Comparison of ENCODE assay signal across 1 cellular context in genomic region chr20:35741892-35742740, GRCh38.
TF ChIP-seq lines count a peak whose summit lies in the region.

Gene RBM39, minus strand, starts transcription at chr20:35742260. Its CDS starts 1,386 bp downstream, at chr20:35740874.

TF ChIP-seq in HepG2, 621 proteins besides CTCF, POLR2A, EP300 and RAD21 (continued from another document and continues in another):
- TF ChIP-seq, protein P1, sequence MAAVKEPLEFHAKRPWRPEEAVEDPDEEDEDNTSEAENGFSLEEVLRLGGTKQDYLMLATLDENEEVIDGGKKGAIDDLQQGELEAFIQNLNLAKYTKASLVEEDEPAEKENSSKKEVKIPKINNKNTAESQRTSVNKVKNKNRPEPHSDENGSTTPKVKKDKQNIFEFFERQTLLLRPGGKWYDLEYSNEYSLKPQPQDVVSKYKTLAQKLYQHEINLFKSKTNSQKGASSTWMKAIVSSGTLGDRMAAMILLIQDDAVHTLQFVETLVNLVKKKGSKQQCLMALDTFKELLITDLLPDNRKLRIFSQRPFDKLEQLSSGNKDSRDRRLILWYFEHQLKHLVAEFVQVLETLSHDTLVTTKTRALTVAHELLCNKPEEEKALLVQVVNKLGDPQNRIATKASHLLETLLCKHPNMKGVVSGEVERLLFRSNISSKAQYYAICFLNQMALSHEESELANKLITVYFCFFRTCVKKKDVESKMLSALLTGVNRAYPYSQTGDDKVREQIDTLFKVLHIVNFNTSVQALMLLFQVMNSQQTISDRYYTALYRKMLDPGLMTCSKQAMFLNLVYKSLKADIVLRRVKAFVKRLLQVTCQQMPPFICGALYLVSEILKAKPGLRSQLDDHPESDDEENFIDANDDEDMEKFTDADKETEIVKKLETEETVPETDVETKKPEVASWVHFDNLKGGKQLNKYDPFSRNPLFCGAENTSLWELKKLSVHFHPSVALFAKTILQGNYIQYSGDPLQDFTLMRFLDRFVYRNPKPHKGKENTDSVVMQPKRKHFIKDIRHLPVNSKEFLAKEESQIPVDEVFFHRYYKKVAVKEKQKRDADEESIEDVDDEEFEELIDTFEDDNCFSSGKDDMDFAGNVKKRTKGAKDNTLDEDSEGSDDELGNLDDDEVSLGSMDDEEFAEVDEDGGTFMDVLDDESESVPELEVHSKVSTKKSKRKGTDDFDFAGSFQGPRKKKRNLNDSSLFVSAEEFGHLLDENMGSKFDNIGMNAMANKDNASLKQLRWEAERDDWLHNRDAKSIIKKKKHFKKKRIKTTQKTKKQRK (IDR thresholded peaks at IDR 0.05; ENCODE audit: low read length): no peak
- TF ChIP-seq ZNF766 (CRISPR knock-in tag; IDR thresholded peaks at IDR 0.05; ENCODE audit: borderline replicate concordance): peak; percentile 99; the same call in 1 of the 2 replicates
- TF ChIP-seq HOXA3 (CRISPR knock-in tag; IDR thresholded peaks at IDR 0.05): peak; percentile 100
- peak; percentile 97 for TF ChIP-seq ZC3H4 (CRISPR knock-in tag; IDR thresholded peaks at IDR 0.05; ENCODE audit: borderline replicate concordance)
- peak; percentile 62 for TF ChIP-seq ZNF7 (CRISPR knock-in tag; IDR thresholded peaks at IDR 0.05)
- TF ChIP-seq NFKB2 (CRISPR knock-in tag; IDR thresholded peaks at IDR 0.05; ENCODE audit: borderline replicate concordance): peak; percentile 99
- TF ChIP-seq BRCA1 (CRISPR knock-in tag; IDR thresholded peaks at IDR 0.05): peak; percentile 94; the same call in 1 of the 2 replicates
- TF ChIP-seq IRX3 (CRISPR knock-in tag; IDR thresholded peaks at IDR 0.05; ENCODE audit: borderline replicate concordance, low read depth): peak; percentile 50; the same call in 1 of the 2 replicates
- TF ChIP-seq ZFX (CRISPR knock-in tag; IDR thresholded peaks at IDR 0.05; ENCODE audit: low read depth): peak; percentile 99
- TF ChIP-seq MAFG (CRISPR knock-in tag; IDR thresholded peaks at IDR 0.05): no peak
- TF ChIP-seq FOXA3 (CRISPR knock-in tag; IDR thresholded peaks at IDR 0.05): peak; percentile 93
- peak; percentile 64; the same call in 1 of the 2 replicates for TF ChIP-seq ZNF562 (CRISPR knock-in tag; IDR thresholded peaks at IDR 0.05; ENCODE audit: borderline replicate concordance)
- TF ChIP-seq WIZ (CRISPR knock-in tag; IDR thresholded peaks at IDR 0.05): peak; percentile 25; the same call in 1 of the 2 replicates
- peak; percentile 98 for TF ChIP-seq ZNF234 (CRISPR knock-in tag; conservative IDR thresholded peaks at IDR 0.05)
- TF ChIP-seq SRY (CRISPR knock-in tag; IDR thresholded peaks at IDR 0.05): peak; percentile 75; the same call in 1 of the 2 replicates
- TF ChIP-seq GATAD1 (CRISPR knock-in tag; IDR thresholded peaks at IDR 0.05): peak; percentile 96
- TF ChIP-seq SRSF4 (IDR thresholded peaks at IDR 0.05; ENCODE audit: low read depth, low read length, poor library complexity, severe bottlenecking): peak; percentile 65
- peak; percentile 97 for TF ChIP-seq TFAP4 (IDR thresholded peaks at IDR 0.05; ENCODE audit: borderline replicate concordance, low read depth)
- peak; percentile 65; the same call in 1 of the 2 replicates for TF ChIP-seq PRMT3 (CRISPR knock-in tag; IDR thresholded peaks at IDR 0.05; ENCODE audit: borderline replicate concordance, low read depth)
- peak; percentile 100 for TF ChIP-seq AGO2 (optimal IDR thresholded peaks at IDR 0.05; ENCODE audit: low read depth, low read length)
- TF ChIP-seq ATAD3A (CRISPR knock-in tag; IDR thresholded peaks at IDR 0.05): peak; percentile 75; the same call in 1 of the 2 replicates
- TF ChIP-seq, protein P2, sequence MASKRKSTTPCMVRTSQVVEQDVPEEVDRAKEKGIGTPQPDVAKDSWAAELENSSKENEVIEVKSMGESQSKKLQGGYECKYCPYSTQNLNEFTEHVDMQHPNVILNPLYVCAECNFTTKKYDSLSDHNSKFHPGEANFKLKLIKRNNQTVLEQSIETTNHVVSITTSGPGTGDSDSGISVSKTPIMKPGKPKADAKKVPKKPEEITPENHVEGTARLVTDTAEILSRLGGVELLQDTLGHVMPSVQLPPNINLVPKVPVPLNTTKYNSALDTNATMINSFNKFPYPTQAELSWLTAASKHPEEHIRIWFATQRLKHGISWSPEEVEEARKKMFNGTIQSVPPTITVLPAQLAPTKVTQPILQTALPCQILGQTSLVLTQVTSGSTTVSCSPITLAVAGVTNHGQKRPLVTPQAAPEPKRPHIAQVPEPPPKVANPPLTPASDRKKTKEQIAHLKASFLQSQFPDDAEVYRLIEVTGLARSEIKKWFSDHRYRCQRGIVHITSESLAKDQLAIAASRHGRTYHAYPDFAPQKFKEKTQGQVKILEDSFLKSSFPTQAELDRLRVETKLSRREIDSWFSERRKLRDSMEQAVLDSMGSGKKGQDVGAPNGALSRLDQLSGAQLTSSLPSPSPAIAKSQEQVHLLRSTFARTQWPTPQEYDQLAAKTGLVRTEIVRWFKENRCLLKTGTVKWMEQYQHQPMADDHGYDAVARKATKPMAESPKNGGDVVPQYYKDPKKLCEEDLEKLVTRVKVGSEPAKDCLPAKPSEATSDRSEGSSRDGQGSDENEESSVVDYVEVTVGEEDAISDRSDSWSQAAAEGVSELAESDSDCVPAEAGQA (IDR thresholded peaks at IDR 0.05; ENCODE audit: low read depth): peak; percentile 93
- TF ChIP-seq, protein P2 (CRISPR knock-in tag; IDR thresholded peaks at IDR 0.05; ENCODE audit: borderline replicate concordance): peak; percentile 99
- TF ChIP-seq CEBPG (CRISPR knock-in tag; IDR thresholded peaks at IDR 0.05): peak; percentile 100
- peak; percentile 59 for TF ChIP-seq SKI (IDR thresholded peaks at IDR 0.05; ENCODE audit: partially characterized antibody)
- peak; percentile 72 for TF ChIP-seq PPARG (CRISPR knock-in tag; conservative IDR thresholded peaks at IDR 0.05)
- TF ChIP-seq ZNF614 (CRISPR knock-in tag; IDR thresholded peaks at IDR 0.05; ENCODE audit: borderline replicate concordance): peak; percentile 99; the same call in 1 of the 2 replicates
- peak; percentile 99 for TF ChIP-seq KMT2A (CRISPR knock-in tag; IDR thresholded peaks at IDR 0.05)
- peak; percentile 95 for TF ChIP-seq ELF3 (CRISPR knock-in tag; IDR thresholded peaks at IDR 0.05)
- peak; percentile 87 for TF ChIP-seq CCDC6 (CRISPR knock-in tag; IDR thresholded peaks at IDR 0.05)
- peak; percentile 98 for TF ChIP-seq STAT6 (CRISPR knock-in tag; IDR thresholded peaks at IDR 0.05; ENCODE audit: borderline replicate concordance)
- peak; percentile 90; the same call in 1 of the 2 replicates for TF ChIP-seq ZNF713 (CRISPR knock-in tag; IDR thresholded peaks at IDR 0.05)
- peak; percentile 76; the same call in 1 of the 2 replicates for TF ChIP-seq ZNF775 (CRISPR knock-in tag; IDR thresholded peaks at IDR 0.05; ENCODE audit: borderline replicate concordance)
- TF ChIP-seq ZNF550 (CRISPR knock-in tag; IDR thresholded peaks at IDR 0.05; ENCODE audit: borderline replicate concordance): peak; percentile 51; the same call in 1 of the 2 replicates
- TF ChIP-seq, protein P3, sequence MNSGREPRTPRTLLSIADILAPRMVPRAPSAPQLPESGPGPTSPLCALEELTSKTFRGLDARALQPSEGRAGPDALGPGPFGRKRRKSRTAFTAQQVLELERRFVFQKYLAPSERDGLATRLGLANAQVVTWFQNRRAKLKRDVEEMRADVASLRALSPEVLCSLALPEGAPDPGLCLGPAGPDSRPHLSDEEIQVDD (CRISPR knock-in tag; IDR thresholded peaks at IDR 0.05; ENCODE audit: borderline replicate concordance): peak; percentile 95; the same call in 1 of the 2 replicates
- TF ChIP-seq ZNF30 (CRISPR knock-in tag; IDR thresholded peaks at IDR 0.05): peak; percentile 96
- TF ChIP-seq TARDBP (CRISPR knock-in tag; IDR thresholded peaks at IDR 0.05): peak; percentile 100
- peak; percentile 88 for TF ChIP-seq RXRB (CRISPR knock-in tag; IDR thresholded peaks at IDR 0.05; ENCODE audit: borderline replicate concordance)
- TF ChIP-seq EHMT2 (IDR thresholded peaks at IDR 0.05; ENCODE audit: borderline replicate concordance, low read depth, low read length): peak; percentile 80; the same call in 1 of the 2 replicates
- peak; percentile 84 for TF ChIP-seq HNRNPLL (IDR thresholded peaks at IDR 0.05; ENCODE audit: low read depth, low read length, poor library complexity, severe bottlenecking)
- peak; percentile 34; the same call in 1 of the 2 replicates for TF ChIP-seq ZNF275 (CRISPR knock-in tag; IDR thresholded peaks at IDR 0.05; ENCODE audit: borderline replicate concordance)
- TF ChIP-seq ZNF644 (CRISPR knock-in tag; IDR thresholded peaks at IDR 0.05; ENCODE audit: low read depth): peak; percentile 31; the same call in 1 of the 2 replicates
- TF ChIP-seq NR2F6 (IDR thresholded peaks at IDR 0.05): peak; percentile 49
- TF ChIP-seq NR2F6 (CRISPR knock-in tag; IDR thresholded peaks at IDR 0.05): peak; percentile 67
- TF ChIP-seq ZFP37 (CRISPR knock-in tag; IDR thresholded peaks at IDR 0.05; ENCODE audit: borderline replicate concordance): peak; percentile 97
- TF ChIP-seq HNF4G (IDR thresholded peaks at IDR 0.05; ENCODE audit: borderline replicate concordance, low read depth, low read length): peak; percentile 76; the same call in 1 of the 2 replicates
- TF ChIP-seq HNF4G (CRISPR knock-in tag; IDR thresholded peaks at IDR 0.05; ENCODE audit: borderline replicate concordance, low read depth): peak; percentile 68; the same call in 1 of the 2 replicates
- peak; percentile 92; the same call in 1 of the 2 replicates for TF ChIP-seq KLF9 (CRISPR knock-in tag; IDR thresholded peaks at IDR 0.05; ENCODE audit: low read depth)
- peak; percentile 73 for TF ChIP-seq JUND (CRISPR knock-in tag; IDR thresholded peaks at IDR 0.05)
- peak; percentile 60; the same call in 1 of the 2 replicates for TF ChIP-seq NCOR1 (IDR thresholded peaks at IDR 0.05; ENCODE audit: borderline replicate concordance, low read length)
- TF ChIP-seq ZNF333 (CRISPR knock-in tag; IDR thresholded peaks at IDR 0.05; ENCODE audit: borderline replicate concordance): peak; percentile 58; the same call in 1 of the 2 replicates
- TF ChIP-seq, protein P4, sequence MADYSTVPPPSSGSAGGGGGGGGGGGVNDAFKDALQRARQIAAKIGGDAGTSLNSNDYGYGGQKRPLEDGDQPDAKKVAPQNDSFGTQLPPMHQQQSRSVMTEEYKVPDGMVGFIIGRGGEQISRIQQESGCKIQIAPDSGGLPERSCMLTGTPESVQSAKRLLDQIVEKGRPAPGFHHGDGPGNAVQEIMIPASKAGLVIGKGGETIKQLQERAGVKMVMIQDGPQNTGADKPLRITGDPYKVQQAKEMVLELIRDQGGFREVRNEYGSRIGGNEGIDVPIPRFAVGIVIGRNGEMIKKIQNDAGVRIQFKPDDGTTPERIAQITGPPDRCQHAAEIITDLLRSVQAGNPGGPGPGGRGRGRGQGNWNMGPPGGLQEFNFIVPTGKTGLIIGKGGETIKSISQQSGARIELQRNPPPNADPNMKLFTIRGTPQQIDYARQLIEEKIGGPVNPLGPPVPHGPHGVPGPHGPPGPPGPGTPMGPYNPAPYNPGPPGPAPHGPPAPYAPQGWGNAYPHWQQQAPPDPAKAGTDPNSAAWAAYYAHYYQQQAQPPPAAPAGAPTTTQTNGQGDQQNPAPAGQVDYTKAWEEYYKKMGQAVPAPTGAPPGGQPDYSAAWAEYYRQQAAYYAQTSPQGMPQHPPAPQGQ (CRISPR knock-in tag; IDR thresholded peaks at IDR 0.05; ENCODE audit: borderline replicate concordance): peak; percentile 20; the same call in 1 of the 2 replicates
- TF ChIP-seq PLRG1 (conservative IDR thresholded peaks at IDR 0.05): no peak
- TF ChIP-seq RFX3 (CRISPR knock-in tag; IDR thresholded peaks at IDR 0.05): no peak
